ENCODE assay signal across 23 cellular contexts in genomic region chr3:69842789-69843188, GRCh38.
"Had no signal": no experiment of that assay in that cellular context is flagged by ENCODE, and none has a peak within 500 bp of the region (broad histone marks: within the 10 kb centered on the region; RNA-seq: fewer than 3 reads in every experiment).

No MANE protein-coding gene starts in this region.

- H3K9me3 ChIP-seq: MG63 had no signal

- H3K36me3 ChIP-seq: MG63 had no signal

- H3K4me3 ChIP-seq: MG63 had no signal

- H3K27ac ChIP-seq: KMS-11, RWPE1 had no signal

- DNase-seq: activated CD4-positive, alpha-beta T cell treated with anti-CD3 and anti-CD28 coated beads for 4 hours; activated CD8-positive, alpha-beta memory T cell treated with anti-CD3 and anti-CD28 coated beads, Interleukin-2, amount 10 ng/mL, durations not matched to agents 7 days and 5 days; activated effector memory CD4-positive, alpha-beta T cell treated with Interleukin-2 at 50 U/mL for 16 hours; activated naive CD4-positive, alpha-beta T cell; activated T-cell treated with anti-CD3 and anti-CD28 coated beads, Interleukin-2, amount 50 U/mL, for 24 hours; MG63; MV-4-11; NCI-H1092 treated with DMSO at 0.1 percent for 48 hours; NCI-H1417 treated with DMSO at 0.1 percent for 48 hours; NCI-H1694; NCI-H2029; NCI-H2107; NCI-H2171 treated with DMSO at 0.1 percent for 48 hours; NCI-H226; NCI-H526; NCI-H774; NK-92 treated with Interleukin-12 subunit alpha and Interleukin-12 subunit beta, amount 100 ng/mL, for 24 hours; OCI-M1; SHP77 treated with DMSO at 0.1 percent for 48 hours had no signal

- ATAC-seq: activated CD4-positive, CD25-positive, alpha-beta regulatory T cell treated with anti-CD3 and anti-CD28 coated beads, Interleukin-2, amount 50 U/mL, for 24 hours; activated CD8-positive, alpha-beta memory T cell treated with anti-CD3 and anti-CD28 coated beads, Interleukin-2, amount 10 ng/mL, durations not matched to agents 7 days and 5 days; Panc1 had no signal

- H3K27me3 ChIP-seq: MG63 had no signal
